Comparison of ENCODE assay signal across 25 cellular contexts in the genomic region with DNA sequence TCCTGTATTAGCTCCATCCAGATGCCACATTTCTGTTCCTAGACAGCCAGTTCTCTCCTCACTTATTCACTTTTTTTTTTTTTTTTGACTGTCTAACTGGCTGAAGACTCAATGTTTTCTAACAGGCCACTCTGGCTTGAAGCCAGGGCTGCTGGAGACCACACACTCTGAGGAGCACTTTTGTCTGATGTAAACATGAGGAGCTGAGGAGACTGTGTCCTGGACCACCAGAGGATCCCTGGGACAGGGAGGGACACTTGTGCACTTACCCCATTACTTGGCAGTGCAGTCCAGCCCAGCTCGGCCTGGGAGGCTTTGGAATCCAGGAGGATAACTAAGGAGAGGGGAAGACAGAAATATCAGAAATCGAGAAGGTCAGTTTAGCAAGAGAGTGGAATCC. TPM values are rescaled to one million over a fixed set of nuclear protein-coding genes. Genes with fewer than 3 reads are reported as not detected.
"Had no signal": no experiment of that assay in that cellular context is flagged by ENCODE, and none has a peak within 500 bp of the region (broad histone marks: within the 10 kb centered on the region; RNA-seq: fewer than 3 reads in every experiment).

No MANE protein-coding gene starts in this region.

- H3K4me3 Mint-ChIP-seq: dendritic cell treated with granulocyte-macrophage colony-stimulating factor and Interleukin-4, amounts not matched to agents 40 ng/mL and 50 ng/mL, for 4 days; effector memory CD8-positive, alpha-beta T cell; endodermal cell; naive thymus-derived CD4-positive, alpha-beta T cell had no signal

- H3K9me3 Mint-ChIP-seq: dendritic cell treated with granulocyte-macrophage colony-stimulating factor and Interleukin-4, amounts not matched to agents 40 ng/mL and 50 ng/mL, for 4 days; endodermal cell had no signal

- H3K4me1 Mint-ChIP-seq: endodermal cell had no signal

- ATAC-seq: effector memory CD8-positive, alpha-beta T cell; esophagus mucosa; gastrocnemius medialis; heart right ventricle; left cardiac atrium; left lung; left ventricle myocardium superior; lower lobe of right lung; naive thymus-derived CD4-positive, alpha-beta T cell had no signal

- H3K27ac Mint-ChIP-seq: dendritic cell treated with granulocyte-macrophage colony-stimulating factor and Interleukin-4, amounts not matched to agents 40 ng/mL and 50 ng/mL, for 4 days; effector memory CD8-positive, alpha-beta T cell; endodermal cell; naive thymus-derived CD4-positive, alpha-beta T cell had no signal

- DNase-seq: colonic mucosa; cortex of kidney; effector CD4-positive, alpha-beta T cell; effector memory CD8-positive, alpha-beta T cell; endodermal cell; erythroblast; esophagus squamous epithelium; foreskin fibroblast; foreskin melanocyte; gastrocnemius medialis; glutamatergic neuron; head of caudate nucleus; heart right ventricle; hippocampal formation; left cardiac atrium; left ventricle myocardium superior; lower lobe of right lung; mesenchymal stem cell; midbrain; naive thymus-derived CD4-positive, alpha-beta T cell had no signal

RNA-seq across cellular contexts. Expression of a gene that starts 2.4 kb away (rescaled TPM):
- total RNA-seq: lung microvascular endothelial cell, mononuclear cell had no signal
